20 cellular contexts compared by ENCODE assay signal in the genomic region with DNA sequence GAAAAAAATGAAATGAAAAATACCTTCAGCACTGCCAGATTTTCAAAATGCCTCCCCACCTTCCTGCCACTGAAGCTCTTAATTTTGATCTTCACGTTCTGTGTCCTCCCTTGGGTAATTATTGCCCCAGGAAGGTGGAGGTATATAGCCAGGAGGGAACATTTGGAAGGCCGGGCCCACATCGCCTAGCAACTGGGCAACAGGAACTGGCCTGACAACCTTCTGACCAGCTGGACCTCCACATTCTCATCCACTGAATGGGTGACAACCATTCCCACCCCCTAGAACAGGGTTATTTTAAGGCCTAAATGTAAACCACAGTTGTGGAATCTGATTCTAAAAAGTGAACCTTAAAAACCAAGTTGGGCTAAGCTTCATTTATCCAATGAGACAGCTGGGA. TPM values are rescaled to one million over a fixed set of nuclear protein-coding genes. Genes with fewer than 3 reads are reported as not detected.
A peak's percentile ranks its signal among the peaks of the same experiment; 100 is the strongest.
DNase-seq lines count a peak whose midpoint lies in the region; ATAC-seq and TF ChIP-seq lines count a peak whose summit lies in the region.
"Had no signal": no experiment of that assay in that cellular context is flagged by ENCODE, and none has a peak within 500 bp of the region (broad histone marks: within the 10 kb centered on the region; RNA-seq: fewer than 3 reads in every experiment).

No MANE protein-coding gene starts in this region.

- H3K27ac ChIP-seq in breast epithelium = peak overlapping the region; percentile 93 to 97
- peak overlapping the region; percentile 92 for H3K27ac ChIP-seq in neutrophil

- H3K27me3 ChIP-seq in breast epithelium = no peaks in the 10 kb centered on the region
- H3K27me3 ChIP-seq in neutrophil = peaks cover 2% of the 10 kb centered on the region
- H3K27me3 ChIP-seq: right atrium auricular region had no signal

- H3K36me3 ChIP-seq in breast epithelium (no peaks in the 10 kb centered on the region), neutrophil (no peaks in the 10 kb centered on the region)
- H3K36me3 ChIP-seq: BE2C had no signal

- no peak overlapping the region for H3K4me3 Mint-ChIP-seq in HFFc6

- H3K27ac Mint-ChIP-seq in HFFc6 = peak overlapping the region; percentile 95
- H3K27ac Mint-ChIP-seq: activated CD8-positive, alpha-beta memory T cell treated with anti-CD3 and anti-CD28 coated beads, Interleukin-2, amount 10 ng/mL, durations not matched to agents 7 days and 5 days had no signal

- peaks cover 45% of the 10 kb centered on the region for H3K36me3 Mint-ChIP-seq in HFFc6 (ENCODE audit: low read depth)
- H3K36me3 Mint-ChIP-seq: IgD-negative memory B cell had no signal

- no peaks in the 10 kb centered on the region for H3K9me3 ChIP-seq in breast epithelium
- H3K9me3 ChIP-seq in neutrophil = no peaks in the 10 kb centered on the region
- H3K9me3 ChIP-seq: BE2C, left ventricle myocardium inferior, right atrium auricular region had no signal

- ATAC-seq in HG03354 (IDR thresholded peaks at IDR 0.05; ENCODE audit: poor library complexity, severe bottlenecking, unreplicated experiment) = no peak
- ATAC-seq: activated CD8-positive, alpha-beta memory T cell treated with anti-CD3 and anti-CD28 coated beads, Interleukin-2, amount 10 ng/mL, durations not matched to agents 7 days and 5 days; activated T-helper 17 cell treated with anti-CD3 and anti-CD28 coated beads, Interleukin-2, amount 50 U/mL, for 72 hours had no signal

- TF ChIP-seq POLR2A in breast epithelium (IDR thresholded peaks at IDR 0.05) = no peak

- DNase-seq in HFFc6 = no peak
- no peak for DNase-seq in breast epithelium (ENCODE audit: low spot score in 2 of 2)
- no peak for DNase-seq in NCI-H524 (lab: John Stamatoyannopoulos, UW)
- no peak for DNase-seq in activated naive CD4-positive, alpha-beta T cell (lab: John Stamatoyannopoulos, UW)
- no peak for DNase-seq in activated CD4-positive, alpha-beta T cell treated with anti-CD3 and anti-CD28 coated beads for 1 hour
- DNase-seq: activated CD4-positive, alpha-beta T cell treated with anti-CD3 and anti-CD28 coated beads for 48 hours; activated CD8-positive, alpha-beta memory T cell treated with anti-CD3 and anti-CD28 coated beads, Interleukin-2, amount 10 ng/mL, durations not matched to agents 7 days and 5 days; BE2C; cortex of kidney; left ventricle myocardium inferior; NCI-H2171 treated with DMSO at 0.1 percent for 48 hours; NCI-H748 treated with DMSO at 0.1 percent for 48 hours; occipital lobe; SHP77 treated with DMSO at 0.1 percent for 48 hours; T-helper 1 cell had no signal

- peaks cover 4% of the 10 kb centered on the region for H3K27me3 Mint-ChIP-seq in HFFc6 (ENCODE audit: insufficient read depth)
- H3K27me3 Mint-ChIP-seq: activated T-helper 17 cell treated with anti-CD3 and anti-CD28 coated beads, Interleukin-2, amount 50 U/mL, for 72 hours; IgD-negative memory B cell had no signal

- H3K4me3 ChIP-seq in breast epithelium (no peak overlapping the region), neutrophil (ENCODE audit: low read depth in 1 of 2, low read length in 1 of 2) (no peak overlapping the region)
- H3K4me3 ChIP-seq: left ventricle myocardium inferior, right atrium auricular region had no signal

- no peaks in the 10 kb centered on the region for H3K9me3 Mint-ChIP-seq in HFFc6
- H3K9me3 Mint-ChIP-seq: activated T-helper 17 cell treated with anti-CD3 and anti-CD28 coated beads, Interleukin-2, amount 50 U/mL, for 72 hours; IgD-negative memory B cell had no signal

- intact Hi-C loops in breast epithelium (cut with DNase I; ENCODE audit: low total_unique reads) = no loop called here

- H3K4me1 ChIP-seq in breast epithelium (peaks cover 4 to 12% of the 10 kb centered on the region in 2 donors), neutrophil (ENCODE audit: control insufficient read depth in 1 of 2, insufficient read depth in 1 of 2, low read depth in 1 of 2, low read length in 1 of 2) (peaks cover 19 to 24% of the 10 kb centered on the region in 2 experiments)
- H3K4me1 ChIP-seq: BE2C had no signal

- TF ChIP-seq CTCF in HFFc6 (IDR thresholded peaks at IDR 0.05) (no peak), breast epithelium (IDR thresholded peaks at IDR 0.05) (no peak), neutrophil (IDR thresholded peaks at IDR 0.05) (no peak)

- H3K4me1 Mint-ChIP-seq in HFFc6 (ENCODE audit: low read depth) = peaks cover 77% of the 10 kb centered on the region

RNA-seq across cellular contexts. Expression of a gene that starts 3.2 kb away (rescaled TPM):
- 100 to 1,000 TPM; 273 to 331 (median 317) TPM for total RNA-seq in HFFc6 (2021; fragmentation: NEBNext Ultra II Directional; extraction: Animal tissue kit (Norgen Biotek cat#: 25700))
- 10 to 100 TPM; 49.8 to 92.4 (median 78.0) TPM for total RNA-seq in breast epithelium

RNA-seq across cellular contexts. Expression of a gene that starts 20.9 kb away (rescaled TPM):
- total RNA-seq in HFFc6 (2021; fragmentation: NEBNext Ultra II Directional; extraction: Animal tissue kit (Norgen Biotek cat#: 25700)) = not detected
- not detected for total RNA-seq in breast epithelium
- total RNA-seq: activated CD8-positive, alpha-beta memory T cell treated with anti-CD3 and anti-CD28 coated beads, Interleukin-2, amount 10 ng/mL, durations not matched to agents 7 days and 5 days; activated T-helper 17 cell treated with anti-CD3 and anti-CD28 coated beads, Interleukin-2, amount 50 U/mL, for 72 hours; left ventricle myocardium inferior; occipital lobe; right atrium auricular region had no signal
